21 cellular contexts compared by ENCODE assay signal in genomic region chr15:80426316-80426715, GRCh38. TPM values are rescaled to one million over a fixed set of nuclear protein-coding genes. Genes with fewer than 3 reads are reported as not detected.
DNase-seq lines count a peak whose midpoint lies in the region; ATAC-seq and TF ChIP-seq lines count a peak whose summit lies in the region.
"Had no signal": no experiment of that assay in that cellular context is flagged by ENCODE, and none has a peak within 500 bp of the region (broad histone marks: within the 10 kb centered on the region; RNA-seq: fewer than 3 reads in every experiment).

No MANE protein-coding gene starts in this region.

- no peaks in the 10 kb centered on the region for H3K27me3 ChIP-seq in heart left ventricle
- H3K27me3 ChIP-seq: BE2C had no signal

- no peaks in the 10 kb centered on the region for H3K36me3 Mint-ChIP-seq in endothelial cell (ENCODE audit: low read depth, unreplicated experiment)

- peak; percentile 26 for DNase-seq in islet precursor cell
- peak; percentile 28 for DNase-seq in occipital lobe (lab: John Stamatoyannopoulos, UW)
- no peak for DNase-seq in heart left ventricle
- DNase-seq in endothelial cell (ENCODE audit: low spot score): no peak
- DNase-seq in left cardiac atrium: no peak
- DNase-seq: BE2C, DMS153, DND-41, H7, NCI-H1048, NCI-H1417, NCI-H1694, NCI-H2029 treated with DMSO at 0.1 percent for 48 hours, NCI-H446 treated with DMSO at 0.1 percent for 48 hours, NCI-H526, Right ventricle myocardium superior, RPMI8226 had no signal

- no peaks in the 10 kb centered on the region for H3K9me3 Mint-ChIP-seq in endothelial cell (ENCODE audit: unreplicated experiment)

- H3K4me3 Mint-ChIP-seq in endothelial cell (ENCODE audit: unreplicated experiment): no peak overlapping the region

- no peak for ATAC-seq in heart left ventricle
- no peak for ATAC-seq in left cardiac atrium
- no peak for ATAC-seq in HG03097 (IDR thresholded peaks at IDR 0.05; ENCODE audit: low FRiP score, unreplicated experiment)

- intact Hi-C loops in heart left ventricle (cut with DNase I): no loop called here
- intact Hi-C loops in left cardiac atrium (cut with DNase I): no loop called here

- TF ChIP-seq CTCF in heart left ventricle (IDR thresholded peaks at IDR 0.05) (no peak), endothelial cell (IDR thresholded peaks at IDR 0.05; ENCODE audit: unreplicated experiment) (no peak)

- no peaks in the 10 kb centered on the region for H3K4me1 Mint-ChIP-seq in endothelial cell (ENCODE audit: unreplicated experiment)

- TF ChIP-seq POLR2A in heart left ventricle (IDR thresholded peaks at IDR 0.05): no peak

- H3K27ac ChIP-seq in cingulate gyrus (ENCODE audit: low read depth, low read length) (peak overlapping the region; percentile 10), temporal lobe (ENCODE audit: low read depth, low read length) (peak overlapping the region; percentile 66), heart left ventricle (no peak overlapping the region)

- H3K4me1 ChIP-seq in heart left ventricle: no peaks in the 10 kb centered on the region
- H3K4me1 ChIP-seq: BE2C had no signal

- 88 to 94% (median 90%) methylated on average over 3 of the region's 3 CpGs for WGBS in heart left ventricle, 4 donors

- peaks cover 2% of the 10 kb centered on the region for H3K27me3 Mint-ChIP-seq in endothelial cell (ENCODE audit: unreplicated experiment)

- no peaks in the 10 kb centered on the region for H3K9me3 ChIP-seq in heart left ventricle
- H3K9me3 ChIP-seq: BE2C had no signal

- H3K36me3 ChIP-seq in heart left ventricle: no peaks in the 10 kb centered on the region
- H3K36me3 ChIP-seq: BE2C had no signal

- no peak overlapping the region for H3K27ac Mint-ChIP-seq in endothelial cell (ENCODE audit: unreplicated experiment)

- no peak overlapping the region for H3K4me3 ChIP-seq in heart left ventricle

RNA-seq across cellular contexts. Expression of gene ARNT2, which starts 22.1 kb away (rescaled TPM):
- total RNA-seq in occipital lobe (56.6 TPM), temporal lobe (72.8 TPM), heart left ventricle (1 to 10 TPM; 1.9 to 10.0 (median 4.5) TPM), endothelial cell (ENCODE audit: unreplicated experiment) (0.87 TPM), left cardiac atrium (1 to 10 TPM; 4.3 to 5.0 TPM)
- polyA plus RNA-seq in heart left ventricle: 1 to 10 TPM; 1.2 to 1.3 TPM
- total RNA-seq: HT-29 had no signal

Comparison
In these comparisons a context has a peak if more than half of its experiments do, and no peak if none do; other contexts are left out.
1. H3K27ac ChIP-seq: peak in cingulate gyrus (single experiment) and temporal lobe (single experiment); none in heart left ventricle (0 of 12).
2. DNase-seq: peak in islet precursor cell (single experiment) and occipital lobe (single experiment); none in heart left ventricle (0 of 5), endothelial cell (single experiment) and left cardiac atrium (single experiment).